17 cellular contexts compared by ENCODE assay signal in the genomic region with DNA sequence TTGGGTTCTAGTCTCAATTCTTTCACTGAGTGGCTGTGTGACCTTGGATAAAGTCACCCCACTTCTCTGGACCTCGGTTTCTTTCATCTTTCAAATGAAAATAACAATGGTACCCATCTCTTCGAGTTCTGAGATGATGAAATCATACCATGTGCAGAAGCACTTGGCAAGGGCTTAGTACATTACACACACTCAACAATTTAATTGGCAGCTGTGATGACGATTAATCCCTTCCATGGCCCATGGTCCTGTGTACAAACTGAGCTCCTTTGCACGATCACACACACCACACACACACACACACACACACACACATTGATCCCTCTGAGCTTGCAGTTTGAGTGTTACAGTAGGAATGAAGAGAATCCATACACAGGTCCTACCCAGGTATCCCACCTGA.
DNase-seq lines count a peak whose midpoint lies in the region; ATAC-seq and TF ChIP-seq lines count a peak whose summit lies in the region.
"Had no signal": no experiment of that assay in that cellular context is flagged by ENCODE, and none has a peak within 500 bp of the region (broad histone marks: within the 10 kb centered on the region; RNA-seq: fewer than 3 reads in every experiment).

No MANE protein-coding gene starts in this region.

- TF ChIP-seq CTCF in AG10803 (conservative IDR thresholded peaks at IDR 0.05; ENCODE audit: low read length) (no peak), fibroblast of the aortic adventitia (IDR thresholded peaks at IDR 0.05; ENCODE audit: insufficient read depth, low read length) (no peak)

- DNase-seq in AG10803 (ENCODE audit: low read depth) (peak; percentile 58), EH (ENCODE audit: low read depth) (peak; percentile 41), NCI-H524 treated with DMSO at 0.1 percent for 48 hours (lab: John Stamatoyannopoulos, UW) (peak; percentile 44), fibroblast of the aortic adventitia (ENCODE audit: low read depth) (peak; percentile 11), GM19240 (ENCODE audit: insufficient read length, low spot score) (no peak), retina (no peak)
- DNase-seq: ACHN, DND-41, GDM1, NCI-H146, NCI-H2107, NCI-H226, NCI-H526 treated with DMSO at 0.1 percent for 48 hours, RPMI8226, SHP77 treated with DMSO at 0.1 percent for 48 hours, SK-N-SH had no signal

- ATAC-seq in GM21786 (IDR thresholded peaks at IDR 0.05; ENCODE audit: unreplicated experiment), result no peak

- H3K4me3 ChIP-seq in AG10803 (ENCODE audit: low read length) (no peak overlapping the region), fibroblast of the aortic adventitia (ENCODE audit: low read depth, low read length) (no peak overlapping the region)

Comparison
In these comparisons a context has a peak if more than half of its experiments do, and no peak if none do; other contexts are left out.
1. DNase-seq: peak in AG10803 (single experiment), EH (single experiment), NCI-H524 treated with DMSO at 0.1 percent for 48 hours (single experiment) and fibroblast of the aortic adventitia (single experiment); none in GM19240 (single experiment) and retina (single experiment).